1 cellular context compared by ENCODE assay signal in the genomic region with DNA sequence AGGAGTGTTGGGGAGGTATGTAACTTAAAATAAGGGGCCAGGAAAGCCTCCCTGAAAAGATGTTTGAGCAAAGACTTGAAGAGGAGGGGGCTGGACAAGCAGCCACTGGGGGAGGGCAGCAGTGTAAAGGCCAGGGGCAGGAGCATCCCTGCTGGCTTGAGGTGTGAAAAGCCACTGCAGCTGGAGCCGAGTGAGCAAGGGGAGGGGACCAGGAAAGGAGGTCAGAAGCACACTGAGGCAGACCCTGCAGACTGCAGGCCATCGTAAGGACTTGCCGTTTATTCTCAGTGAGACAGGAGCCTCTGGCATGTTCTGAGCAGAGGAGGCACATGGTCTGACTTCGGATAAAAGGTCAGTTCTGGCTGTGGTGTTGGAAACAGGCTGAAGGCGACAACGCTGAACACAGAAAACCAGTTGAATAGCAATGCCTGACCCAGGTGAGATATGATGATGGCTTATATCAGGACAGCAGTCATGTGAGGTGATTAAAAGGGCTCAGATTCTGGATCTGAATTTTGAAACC.
TF ChIP-seq lines count a peak whose summit lies in the region.

No MANE protein-coding gene starts in this region.

TF ChIP-seq in GM23338, 12 proteins besides CTCF, POLR2A, EP300 and RAD21:
- TF ChIP-seq, protein P1, sequence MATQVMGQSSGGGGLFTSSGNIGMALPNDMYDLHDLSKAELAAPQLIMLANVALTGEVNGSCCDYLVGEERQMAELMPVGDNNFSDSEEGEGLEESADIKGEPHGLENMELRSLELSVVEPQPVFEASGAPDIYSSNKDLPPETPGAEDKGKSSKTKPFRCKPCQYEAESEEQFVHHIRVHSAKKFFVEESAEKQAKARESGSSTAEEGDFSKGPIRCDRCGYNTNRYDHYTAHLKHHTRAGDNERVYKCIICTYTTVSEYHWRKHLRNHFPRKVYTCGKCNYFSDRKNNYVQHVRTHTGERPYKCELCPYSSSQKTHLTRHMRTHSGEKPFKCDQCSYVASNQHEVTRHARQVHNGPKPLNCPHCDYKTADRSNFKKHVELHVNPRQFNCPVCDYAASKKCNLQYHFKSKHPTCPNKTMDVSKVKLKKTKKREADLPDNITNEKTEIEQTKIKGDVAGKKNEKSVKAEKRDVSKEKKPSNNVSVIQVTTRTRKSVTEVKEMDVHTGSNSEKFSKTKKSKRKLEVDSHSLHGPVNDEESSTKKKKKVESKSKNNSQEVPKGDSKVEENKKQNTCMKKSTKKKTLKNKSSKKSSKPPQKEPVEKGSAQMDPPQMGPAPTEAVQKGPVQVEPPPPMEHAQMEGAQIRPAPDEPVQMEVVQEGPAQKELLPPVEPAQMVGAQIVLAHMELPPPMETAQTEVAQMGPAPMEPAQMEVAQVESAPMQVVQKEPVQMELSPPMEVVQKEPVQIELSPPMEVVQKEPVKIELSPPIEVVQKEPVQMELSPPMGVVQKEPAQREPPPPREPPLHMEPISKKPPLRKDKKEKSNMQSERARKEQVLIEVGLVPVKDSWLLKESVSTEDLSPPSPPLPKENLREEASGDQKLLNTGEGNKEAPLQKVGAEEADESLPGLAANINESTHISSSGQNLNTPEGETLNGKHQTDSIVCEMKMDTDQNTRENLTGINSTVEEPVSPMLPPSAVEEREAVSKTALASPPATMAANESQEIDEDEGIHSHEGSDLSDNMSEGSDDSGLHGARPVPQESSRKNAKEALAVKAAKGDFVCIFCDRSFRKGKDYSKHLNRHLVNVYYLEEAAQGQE (IDR thresholded peaks at IDR 0.05; ENCODE audit: unreplicated experiment): no peak
- TF ChIP-seq, protein P2, sequence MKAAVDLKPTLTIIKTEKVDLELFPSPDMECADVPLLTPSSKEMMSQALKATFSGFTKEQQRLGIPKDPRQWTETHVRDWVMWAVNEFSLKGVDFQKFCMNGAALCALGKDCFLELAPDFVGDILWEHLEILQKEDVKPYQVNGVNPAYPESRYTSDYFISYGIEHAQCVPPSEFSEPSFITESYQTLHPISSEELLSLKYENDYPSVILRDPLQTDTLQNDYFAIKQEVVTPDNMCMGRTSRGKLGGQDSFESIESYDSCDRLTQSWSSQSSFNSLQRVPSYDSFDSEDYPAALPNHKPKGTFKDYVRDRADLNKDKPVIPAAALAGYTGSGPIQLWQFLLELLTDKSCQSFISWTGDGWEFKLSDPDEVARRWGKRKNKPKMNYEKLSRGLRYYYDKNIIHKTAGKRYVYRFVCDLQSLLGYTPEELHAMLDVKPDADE (IDR thresholded peaks at IDR 0.05): no peak
- TF ChIP-seq ZNF331 (CRISPR knock-in tag; IDR thresholded peaks at IDR 0.05; ENCODE audit: low read depth) (no peak), EZH2 (IDR thresholded peaks at IDR 0.05; ENCODE audit: low read depth, unreplicated experiment) (no peak), EZH2phosphoT487 (IDR thresholded peaks at IDR 0.05; ENCODE audit: unreplicated experiment) (no peak), JUNB (IDR thresholded peaks at IDR 0.05; ENCODE audit: unreplicated experiment) (no peak), CREB1 (CRISPR knock-in tag; IDR thresholded peaks at IDR 0.05; ENCODE audit: low read depth) (no peak), NANOG (IDR thresholded peaks at IDR 0.05; ENCODE audit: borderline replicate concordance) (no peak), ZNF114 (CRISPR knock-in tag; IDR thresholded peaks at IDR 0.05) (no peak), POLR2AphosphoS5 (IDR thresholded peaks at IDR 0.05; ENCODE audit: low read depth) (no peak), STAT1 (IDR thresholded peaks at IDR 0.05; ENCODE audit: unreplicated experiment) (no peak)
- TF ChIP-seq, protein P3, sequence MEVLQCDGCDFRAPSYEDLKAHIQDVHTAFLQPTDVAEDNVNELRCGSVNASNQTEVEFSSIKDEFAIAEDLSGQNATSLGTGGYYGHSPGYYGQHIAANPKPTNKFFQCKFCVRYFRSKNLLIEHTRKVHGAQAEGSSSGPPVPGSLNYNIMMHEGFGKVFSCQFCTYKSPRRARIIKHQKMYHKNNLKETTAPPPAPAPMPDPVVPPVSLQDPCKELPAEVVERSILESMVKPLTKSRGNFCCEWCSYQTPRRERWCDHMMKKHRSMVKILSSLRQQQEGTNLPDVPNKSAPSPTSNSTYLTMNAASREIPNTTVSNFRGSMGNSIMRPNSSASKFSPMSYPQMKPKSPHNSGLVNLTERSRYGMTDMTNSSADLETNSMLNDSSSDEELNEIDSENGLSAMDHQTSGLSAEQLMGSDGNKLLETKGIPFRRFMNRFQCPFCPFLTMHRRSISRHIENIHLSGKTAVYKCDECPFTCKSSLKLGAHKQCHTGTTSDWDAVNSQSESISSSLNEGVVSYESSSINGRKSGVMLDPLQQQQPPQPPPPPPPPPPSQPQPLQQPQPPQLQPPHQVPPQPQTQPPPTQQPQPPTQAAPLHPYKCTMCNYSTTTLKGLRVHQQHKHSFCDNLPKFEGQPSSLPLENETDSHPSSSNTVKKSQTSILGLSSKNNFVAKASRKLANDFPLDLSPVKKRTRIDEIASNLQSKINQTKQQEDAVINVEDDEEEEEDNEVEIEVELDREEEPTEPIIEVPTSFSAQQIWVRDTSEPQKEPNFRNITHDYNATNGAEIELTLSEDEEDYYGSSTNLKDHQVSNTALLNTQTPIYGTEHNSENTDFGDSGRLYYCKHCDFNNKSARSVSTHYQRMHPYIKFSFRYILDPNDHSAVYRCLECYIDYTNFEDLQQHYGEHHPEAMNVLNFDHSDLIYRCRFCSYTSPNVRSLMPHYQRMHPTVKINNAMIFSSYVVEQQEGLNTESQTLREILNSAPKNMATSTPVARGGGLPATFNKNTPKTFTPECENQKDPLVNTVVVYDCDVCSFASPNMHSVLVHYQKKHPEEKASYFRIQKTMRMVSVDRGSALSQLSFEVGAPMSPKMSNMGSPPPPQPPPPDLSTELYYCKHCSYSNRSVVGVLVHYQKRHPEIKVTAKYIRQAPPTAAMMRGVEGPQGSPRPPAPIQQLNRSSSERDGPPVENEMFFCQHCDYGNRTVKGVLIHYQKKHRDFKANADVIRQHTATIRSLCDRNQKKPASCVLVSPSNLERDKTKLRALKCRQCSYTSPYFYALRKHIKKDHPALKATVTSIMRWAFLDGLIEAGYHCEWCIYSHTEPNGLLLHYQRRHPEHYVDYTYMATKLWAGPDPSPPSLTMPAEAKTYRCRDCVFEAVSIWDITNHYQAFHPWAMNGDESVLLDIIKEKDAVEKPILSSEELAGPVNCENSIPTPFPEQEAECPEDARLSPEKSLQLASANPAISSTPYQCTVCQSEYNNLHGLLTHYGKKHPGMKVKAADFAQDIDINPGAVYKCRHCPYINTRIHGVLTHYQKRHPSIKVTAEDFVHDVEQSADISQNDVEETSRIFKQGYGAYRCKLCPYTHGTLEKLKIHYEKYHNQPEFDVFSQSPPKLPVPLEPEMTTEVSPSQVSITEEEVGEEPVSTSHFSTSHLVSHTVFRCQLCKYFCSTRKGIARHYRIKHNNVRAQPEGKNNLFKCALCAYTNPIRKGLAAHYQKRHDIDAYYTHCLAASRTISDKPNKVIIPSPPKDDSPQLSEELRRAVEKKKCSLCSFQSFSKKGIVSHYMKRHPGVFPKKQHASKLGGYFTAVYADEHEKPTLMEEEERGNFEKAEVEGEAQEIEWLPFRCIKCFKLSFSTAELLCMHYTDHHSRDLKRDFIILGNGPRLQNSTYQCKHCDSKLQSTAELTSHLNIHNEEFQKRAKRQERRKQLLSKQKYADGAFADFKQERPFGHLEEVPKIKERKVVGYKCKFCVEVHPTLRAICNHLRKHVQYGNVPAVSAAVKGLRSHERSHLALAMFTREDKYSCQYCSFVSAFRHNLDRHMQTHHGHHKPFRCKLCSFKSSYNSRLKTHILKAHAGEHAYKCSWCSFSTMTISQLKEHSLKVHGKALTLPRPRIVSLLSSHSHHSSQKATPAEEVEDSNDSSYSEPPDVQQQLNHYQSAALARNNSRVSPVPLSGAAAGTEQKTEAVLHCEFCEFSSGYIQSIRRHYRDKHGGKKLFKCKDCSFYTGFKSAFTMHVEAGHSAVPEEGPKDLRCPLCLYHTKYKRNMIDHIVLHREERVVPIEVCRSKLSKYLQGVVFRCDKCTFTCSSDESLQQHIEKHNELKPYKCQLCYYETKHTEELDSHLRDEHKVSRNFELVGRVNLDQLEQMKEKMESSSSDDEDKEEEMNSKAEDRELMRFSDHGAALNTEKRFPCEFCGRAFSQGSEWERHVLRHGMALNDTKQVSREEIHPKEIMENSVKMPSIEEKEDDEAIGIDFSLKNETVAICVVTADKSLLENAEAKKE (CRISPR knock-in tag; IDR thresholded peaks at IDR 0.05): no peak
